In genomic region chr12:120468846-120469449, GRCh38 we compare ENCODE assay signal across 8 cellular contexts. TPM values are rescaled to one million over a fixed set of nuclear protein-coding genes. Genes with fewer than 3 reads are reported as not detected.
DNase-seq lines count a peak whose midpoint lies in the region; ATAC-seq, FAIRE-seq and TF ChIP-seq lines count a peak whose summit lies in the region.

No MANE protein-coding gene starts in this region.

- peaks cover 29% of the 10 kb centered on the region for H3K4me1 Mint-ChIP-seq in astrocyte (ENCODE audit: low read depth, unreplicated experiment)

- CTCF ChIA-PET in PC-3 (lab: Charles Lee) = no interaction called here

- no peaks in the 10 kb centered on the region for H3K9me3 ChIP-seq in PC-3 (ENCODE audit: low read length)
- no peaks in the 10 kb centered on the region for H3K9me3 ChIP-seq in astrocyte (ENCODE audit: insufficient read depth, low read depth, low read length)
- no peaks in the 10 kb centered on the region for H3K9me3 ChIP-seq in iPS-18a (ENCODE audit: control insufficient read depth, low read depth, low read length)

- H2AFZ ChIP-seq in PC-3 (ENCODE audit: low read length) = peak overlapping the region; percentile 41; the same call in 1 of the 2 replicates
- peak overlapping the region; percentile 94 for H2AFZ ChIP-seq in astrocyte (ENCODE audit: low read depth, low read length)

- H3K9ac ChIP-seq in PC-3 (ENCODE audit: low read length) (peak overlapping the region; percentile 87), astrocyte (ENCODE audit: low read length) (peak overlapping the region; percentile 90), iPS-18a (ENCODE audit: low read length) (peak overlapping the region; percentile 75)

- H3K4me3 ChIP-seq in PC-3 (ENCODE audit: low read length) (peak overlapping the region; percentile 95), astrocyte (ENCODE audit: insufficient read depth, low read depth, low read length) (peak overlapping the region; percentile 81), iPS-18a (ENCODE audit: low read length) (peak overlapping the region; percentile 94), skin epidermis (peak overlapping the region; percentile 84 to 97 (median 89))

- no peaks in the 10 kb centered on the region for H3K9me2 ChIP-seq in PC-3 (replicated peaks; ENCODE audit: low read length)

- intact Hi-C loops in PC-3 (cut with micrococcal nuclease) = loop anchor here (2.0 kb wide), 2 partner anchors 30 to 60 kb away; partner anchors contain the start of genes COQ5 and COX6A1

- TF ChIP-seq CTCF in PC-3 (conservative IDR thresholded peaks at IDR 0.05; ENCODE audit: low read depth, low read length) (0 out of 2 replicates have a peak, but pooled peaks have one; percentile 8), astrocyte (IDR thresholded peaks at IDR 0.05; ENCODE audit: insufficient read depth, low read depth, low read length) (no peak)

- H3K9me3 Mint-ChIP-seq in astrocyte (ENCODE audit: unreplicated experiment) = no peaks in the 10 kb centered on the region

- H3K27ac Mint-ChIP-seq in astrocyte (ENCODE audit: unreplicated experiment) = peak overlapping the region; percentile 94

- H3K36me3 Mint-ChIP-seq in astrocyte (ENCODE audit: low read depth, unreplicated experiment) = peaks cover 9% of the 10 kb centered on the region

- no peaks in the 10 kb centered on the region for H3K27me3 Mint-ChIP-seq in astrocyte (ENCODE audit: low read depth, unreplicated experiment)

- H3K36me3 ChIP-seq in PC-3 (ENCODE audit: low read depth, low read length) (peaks cover 25% of the 10 kb centered on the region), astrocyte (ENCODE audit: insufficient read depth, low read length) (peaks cover 20% of the 10 kb centered on the region), iPS-18a (ENCODE audit: control insufficient read depth, low read depth, low read length) (peaks cover 27% of the 10 kb centered on the region)

- H3K79me2 ChIP-seq in PC-3 (ENCODE audit: low read length) = peaks cover 89% of the 10 kb centered on the region
- H3K79me2 ChIP-seq in astrocyte (ENCODE audit: insufficient read depth, low read length) = peaks cover 78% of the 10 kb centered on the region

- peak overlapping the region; percentile 66 for H3K27ac ChIP-seq in PC-3 (ENCODE audit: low read length)
- peak overlapping the region; percentile 83 for H3K27ac ChIP-seq in astrocyte (ENCODE audit: low read depth, low read length)
- peak overlapping the region; percentile 54 for H3K27ac ChIP-seq in iPS-18a (ENCODE audit: low read length)
- H3K27ac ChIP-seq in skin epidermis = peak overlapping the region; percentile 89 to 99 (median 95)

- peak overlapping the region; percentile 95 for H3K4me2 ChIP-seq in PC-3 (ENCODE audit: low read length)
- H3K4me2 ChIP-seq in astrocyte (ENCODE audit: low read length) = peak overlapping the region; percentile 86

- peaks cover under 1% of the 10 kb centered on the region for H3F3A ChIP-seq in PC-3 (ENCODE audit: low read length, unreplicated experiment)

- POLR2A ChIA-PET in PC-3 (lab: Charles Lee; ENCODE audit: unreplicated experiment) = interaction anchor here (0.6 to 1.0 kb wide), 3 partner anchors 27 to 69 kb away, joined by 3 to 4 read pairs (median 3); partner anchors contain the start of gene DYNLL1

- no peaks in the 10 kb centered on the region for H3K27me3 ChIP-seq in PC-3 (ENCODE audit: low read length)
- no peaks in the 10 kb centered on the region for H3K27me3 ChIP-seq in astrocyte (ENCODE audit: insufficient read depth, low read length)
- no peaks in the 10 kb centered on the region for H3K27me3 ChIP-seq in iPS-18a (ENCODE audit: control insufficient read depth, insufficient read depth, low read length)

- DNase-seq in NCI-H146 (lab: John Stamatoyannopoulos, UW) (peak; percentile 39), NCI-H146 treated with DMSO at 0.1 percent for 48 hours (lab: John Stamatoyannopoulos, UW; ENCODE audit: unreplicated experiment) (no peak), PC-3 (no peak), astrocyte (ENCODE audit: low read depth) (no peak), DMS79 treated with DMSO at 0.1 percent for 48 hours (lab: John Stamatoyannopoulos, UW) (no peak)

- H4K20me1 ChIP-seq in PC-3 (ENCODE audit: low read length) = peaks cover 42% of the 10 kb centered on the region
- H4K20me1 ChIP-seq in astrocyte (ENCODE audit: insufficient read depth, low read length) = peaks cover 60% of the 10 kb centered on the region

- H3K4me1 ChIP-seq in PC-3 (ENCODE audit: insufficient read depth, low read length) = peaks cover 30% of the 10 kb centered on the region
- H3K4me1 ChIP-seq in astrocyte (ENCODE audit: insufficient read depth, low read length) = peaks cover 9% of the 10 kb centered on the region
- H3K4me1 ChIP-seq in iPS-18a (ENCODE audit: control insufficient read depth, low read depth, low read length) = no peaks in the 10 kb centered on the region

- BruUV-seq in PC-3 (replicated peaks; lab: Mats Ljungman, UMichigan) = no TSS peak

- peak overlapping the region; percentile 96 for H3K4me3 Mint-ChIP-seq in astrocyte (ENCODE audit: unreplicated experiment)

- ATAC-seq in HG02642 (IDR thresholded peaks at IDR 0.05; ENCODE audit: poor library complexity, unreplicated experiment) (peak; percentile 36), PC-3 (peak; percentile 11)

- FAIRE-seq in astrocyte (lab: Jason Lieb, UNC) = no peak

RNA-seq across cellular contexts. Expression of gene SRSF9, which starts 0.6 kb away (rescaled TPM):
- total RNA-seq in PC-3 (2014; rRNA removed) (319 and 382 TPM in 2 replicates), astrocyte (216 and 223 TPM in 2 replicates)

RNA-seq across cellular contexts. Expression of gene GATC, which starts 22.7 kb away (rescaled TPM):
- total RNA-seq in PC-3 (2014; rRNA removed) = 33.8 and 43.2 TPM in 2 replicates
- total RNA-seq in astrocyte = 17.8 and 28.8 TPM in 2 replicates

RNA-seq across cellular contexts. Expression of gene TRIAP1, which starts 22.8 kb away (rescaled TPM):
- total RNA-seq in PC-3 (2014; rRNA removed) = 24.0 and 34.5 TPM in 2 replicates
- 43.6 and 54.0 TPM in 2 replicates for total RNA-seq in astrocyte

RNA-seq across cellular contexts. Expression of gene DYNLL1, which starts 27.0 kb away (rescaled TPM):
- 283 and 396 TPM in 2 replicates for total RNA-seq in PC-3 (2014; rRNA removed)
- total RNA-seq in astrocyte = 490 and 500 TPM in 2 replicates

RNA-seq across cellular contexts. Expression of gene COX6A1, which starts 31.0 kb away (rescaled TPM):
- total RNA-seq in PC-3 (2014; rRNA removed) (1,664 and 2,042 TPM in 2 replicates), astrocyte (388 and 394 TPM in 2 replicates)
